ENCODE assay signal across 8 cellular contexts in the genomic region with DNA sequence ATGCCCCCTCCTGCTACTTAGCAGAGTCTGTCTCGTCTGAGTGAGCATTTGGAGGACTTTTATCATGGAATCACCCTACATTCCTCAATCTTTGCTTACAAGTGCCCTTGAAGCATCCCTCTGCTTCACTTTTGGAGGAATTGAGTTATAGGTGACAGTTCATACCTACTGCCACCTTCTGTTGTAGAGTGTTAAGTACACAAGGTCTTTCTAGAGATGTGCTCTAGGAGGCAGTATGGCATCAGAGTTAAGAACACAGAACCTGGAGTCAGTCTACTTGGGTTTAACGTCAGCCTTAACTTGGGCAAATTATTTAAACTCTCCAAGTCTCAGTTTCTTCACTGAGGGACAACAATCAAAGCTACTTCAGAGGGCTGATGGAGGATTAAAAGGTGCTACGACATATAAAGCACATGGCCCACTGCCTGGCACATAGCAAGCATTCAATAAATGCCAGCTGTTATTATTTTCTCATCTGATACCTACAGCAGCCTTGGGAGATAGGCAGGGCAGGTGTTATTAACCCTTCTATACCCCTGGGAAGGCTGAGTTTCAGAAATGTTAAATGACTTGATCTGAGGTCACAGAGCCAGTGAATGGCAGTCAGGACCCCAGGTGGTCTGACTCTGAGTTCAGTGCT.
DNase-seq lines count a peak whose midpoint lies in the region; ATAC-seq and TF ChIP-seq lines count a peak whose summit lies in the region.

No MANE protein-coding gene starts in this region.

- ATAC-seq in SK-N-SH treated with all-trans-retinoic acid at 6 μM for 48 hours (peak; percentile 83), GM19455 (IDR thresholded peaks at IDR 0.05; ENCODE audit: unreplicated experiment) (no peak)

- H3K36me3 Mint-ChIP-seq in activated naive CD4-positive, alpha-beta T cell treated with anti-CD3 and anti-CD28 coated beads for 36 hours (ENCODE audit: low read depth), result no peaks in the 10 kb centered on the region

- H3K4me3 Mint-ChIP-seq in activated naive CD4-positive, alpha-beta T cell treated with anti-CD3 and anti-CD28 coated beads for 36 hours, result no peak overlapping the region

- intact Hi-C loops in activated naive CD4-positive, alpha-beta T cell treated with anti-CD3 and anti-CD28 coated beads for 36 hours (cut with micrococcal nuclease), result loop anchor here (1.0 to 2.0 kb wide), 4 partner anchors 50 to 322 kb away; no protein-coding TSS in a partner anchor

- peak; percentile 8 for DNase-seq in activated naive CD4-positive, alpha-beta T cell treated with anti-CD3 and anti-CD28 coated beads for 36 hours
- no peak for DNase-seq in activated naive CD4-positive, alpha-beta T cell (lab: John Stamatoyannopoulos, UW)
- DNase-seq in HT1080 (ENCODE audit: low read depth) (peak; percentile 46), iris pigment epithelial cell (ENCODE audit: low read depth) (peak; percentile 44), occipital lobe (lab: John Stamatoyannopoulos, UW) (no peak), foreskin melanocyte (no peak)

- CTCF ChIA-PET in activated naive CD4-positive, alpha-beta T cell treated with anti-CD3 and anti-CD28 coated beads for 36 hours (lab: Charles Lee), result interaction anchor here (0.7 kb wide), 1 partner anchor 189 kb away, joined by 3 read pairs; no protein-coding TSS in a partner anchor

- peaks cover 5% of the 10 kb centered on the region for H3K27me3 Mint-ChIP-seq in activated naive CD4-positive, alpha-beta T cell treated with anti-CD3 and anti-CD28 coated beads for 36 hours (ENCODE audit: low read depth)

- H3K27ac Mint-ChIP-seq in activated naive CD4-positive, alpha-beta T cell treated with anti-CD3 and anti-CD28 coated beads for 36 hours, result no peak overlapping the region

- peaks cover 13% of the 10 kb centered on the region for H3K9me3 Mint-ChIP-seq in activated naive CD4-positive, alpha-beta T cell treated with anti-CD3 and anti-CD28 coated beads for 36 hours

- H3K4me1 Mint-ChIP-seq in activated naive CD4-positive, alpha-beta T cell treated with anti-CD3 and anti-CD28 coated beads for 36 hours (ENCODE audit: low read depth), result no peaks in the 10 kb centered on the region

TF ChIP-seq in SK-N-SH treated with all-trans-retinoic acid at 6 μM for 48 hours, 23 proteins besides CTCF, POLR2A, EP300 and RAD21:
- TF ChIP-seq OSR1 (CRISPR knock-in tag; IDR thresholded peaks at IDR 0.05), result no peak

Comparison
In these comparisons a context has a peak if more than half of its experiments do, and no peak if none do; other contexts are left out.
1. DNase-seq: peak in activated naive CD4-positive, alpha-beta T cell treated with anti-CD3 and anti-CD28 coated beads for 36 hours (single experiment), HT1080 (single experiment) and iris pigment epithelial cell (single experiment); none in activated naive CD4-positive, alpha-beta T cell (0 of 4), occipital lobe (single experiment) and foreskin melanocyte (single experiment).